ENCODE assay signal across 23 cellular contexts in genomic region chr3:129018271-129018670, GRCh38. TPM values are rescaled to one million over a fixed set of nuclear protein-coding genes. Genes with fewer than 3 reads are reported as not detected.
DNase-seq lines count a peak whose midpoint lies in the region; ATAC-seq and TF ChIP-seq lines count a peak whose summit lies in the region.
"Had no signal": no experiment of that assay in that cellular context is flagged by ENCODE, and none has a peak within 500 bp of the region (broad histone marks: within the 10 kb centered on the region; RNA-seq: fewer than 3 reads in every experiment).

No MANE protein-coding gene starts in this region.

- TF ChIP-seq POLR2A in gastroesophageal sphincter (IDR thresholded peaks at IDR 0.05) = no peak

- DNase-seq in DMS53 (lab: John Stamatoyannopoulos, UW) (peak; percentile 31), DMS53 treated with DMSO at 0.1 percent for 48 hours (lab: John Stamatoyannopoulos, UW; ENCODE audit: unreplicated experiment) (no peak), T-helper 17 cell (no peak), NCI-H1930 (lab: John Stamatoyannopoulos, UW) (no peak)
- DNase-seq: activated CD8-positive, alpha-beta memory T cell treated with anti-CD3 and anti-CD28 coated beads for 24 hours; BE2C; body of pancreas; colonic mucosa; HFFc6; NCI-H1417; NCI-H524; SW 1271; thyroid gland had no signal

- no peaks in the 10 kb centered on the region for H3K27me3 Mint-ChIP-seq in T-helper 17 cell
- H3K27me3 Mint-ChIP-seq: activated naive CD8-positive, alpha-beta T cell had no signal

- H3K4me3 Mint-ChIP-seq in T-helper 17 cell = no peak overlapping the region
- H3K4me3 Mint-ChIP-seq: activated naive CD8-positive, alpha-beta T cell; HFFc6 had no signal

- no peak for TF ChIP-seq CTCF in gastroesophageal sphincter (IDR thresholded peaks at IDR 0.05)

- H3K36me3 ChIP-seq in muscle layer of duodenum (ENCODE audit: control insufficient read depth in 1 of 2, insufficient read depth in 2 of 2, low read length in 2 of 2) = no peaks in the 10 kb centered on the region
- H3K36me3 ChIP-seq in subcutaneous abdominal adipose tissue (ENCODE audit: control insufficient read depth in 5 of 5, insufficient read depth in 5 of 5, low read length in 5 of 5) = no peaks in the 10 kb centered on the region
- no peaks in the 10 kb centered on the region for H3K36me3 ChIP-seq in gastroesophageal sphincter
- H3K36me3 ChIP-seq: BE2C, colonic mucosa, pancreas, thyroid gland had no signal

- H3K4me1 Mint-ChIP-seq in T-helper 17 cell = peaks cover 20% of the 10 kb centered on the region

- no peaks in the 10 kb centered on the region for H3K36me3 Mint-ChIP-seq in T-helper 17 cell (ENCODE audit: low read depth)
- H3K36me3 Mint-ChIP-seq: stimulated activated effector memory CD8-positive, alpha-beta T cell treated with anti-CD3 and anti-CD28 coated beads, Interleukin-12 subunit alpha, Interleukin-12 subunit beta, amount 100 ng/mL, for 72 hours had no signal

- H3K9me3 ChIP-seq in T-helper 17 cell (ENCODE audit: control insufficient read depth, low read length, poor library complexity, severe bottlenecking) (no peaks in the 10 kb centered on the region), muscle layer of duodenum (ENCODE audit: control insufficient read depth in 1 of 2, low read length in 2 of 2) (no peaks in the 10 kb centered on the region), subcutaneous abdominal adipose tissue (ENCODE audit: control insufficient read depth in 5 of 5, low read length in 5 of 5) (no peaks in the 10 kb centered on the region), gastroesophageal sphincter (no peaks in the 10 kb centered on the region)
- H3K9me3 ChIP-seq: BE2C, body of pancreas, colonic mucosa, pancreas, thyroid gland had no signal

- H3K4me1 ChIP-seq in muscle layer of duodenum (ENCODE audit: control insufficient read depth in 1 of 2, insufficient read depth in 2 of 2, low read length in 2 of 2) (peaks cover 9 to 12% of the 10 kb centered on the region in 2 donors), subcutaneous abdominal adipose tissue (ENCODE audit: control insufficient read depth in 5 of 5, insufficient read depth in 5 of 5, low read length in 5 of 5) (peaks cover 5 to 54% (median 32%) of the 10 kb centered on the region in 5 donors), gastroesophageal sphincter (peaks cover 0 to 63% (median 6%) of the 10 kb centered on the region in 3 donors)
- H3K4me1 ChIP-seq: body of pancreas, pancreas had no signal

- no peak for TF ChIP-seq EP300 in gastroesophageal sphincter (IDR thresholded peaks at IDR 0.05)

- H3K27me3 ChIP-seq in muscle layer of duodenum (ENCODE audit: low read depth, low read length) = no peaks in the 10 kb centered on the region
- H3K27me3 ChIP-seq in subcutaneous abdominal adipose tissue (ENCODE audit: control insufficient read depth in 5 of 5, insufficient read depth in 4 of 5, low read length in 5 of 5) = no peaks in the 10 kb centered on the region
- H3K27me3 ChIP-seq in gastroesophageal sphincter = no peaks in the 10 kb centered on the region
- H3K27me3 ChIP-seq: BE2C, body of pancreas, colonic mucosa, pancreas, thyroid gland had no signal

- H3K27ac ChIP-seq in muscle layer of duodenum (ENCODE audit: low read length) = peak overlapping the region; percentile 40
- peak overlapping the region; percentile 48 for H3K27ac ChIP-seq in subcutaneous abdominal adipose tissue (ENCODE audit: low read depth, low read length)
- H3K27ac ChIP-seq in gastroesophageal sphincter = peak overlapping the region in 2 of 4 donors; percentile 73 to 76
- H3K27ac ChIP-seq: 22Rv1, pancreas had no signal

- ATAC-seq in T-helper 17 cell (no peak), HG02852 (IDR thresholded peaks at IDR 0.05; ENCODE audit: unreplicated experiment) (no peak), gastroesophageal sphincter (no peak)
- ATAC-seq: body of pancreas; pancreas; sciatic nerve; stimulated activated effector memory CD8-positive, alpha-beta T cell treated with anti-CD3 and anti-CD28 coated beads, Interleukin-12 subunit alpha, Interleukin-12 subunit beta, amount 100 ng/mL, for 72 hours had no signal

- WGBS in gastroesophageal sphincter (ENCODE audit: low coverage in 1 of 2), 2 donors = 56 to 70% methylated on average over 2 of the region's 2 CpGs

- H3K27ac Mint-ChIP-seq in T-helper 17 cell = peak overlapping the region; percentile 59
- H3K27ac Mint-ChIP-seq: HFFc6 had no signal

- H3K4me3 ChIP-seq in muscle layer of duodenum (ENCODE audit: low read depth in 1 of 2, low read length in 2 of 2) (no peak overlapping the region), subcutaneous abdominal adipose tissue (ENCODE audit: low read depth in 1 of 5, low read length in 5 of 5) (no peak overlapping the region), gastroesophageal sphincter (no peak overlapping the region)
- H3K4me3 ChIP-seq: body of pancreas, colonic mucosa, pancreas, thyroid gland had no signal

- H3K9ac ChIP-seq in subcutaneous abdominal adipose tissue (ENCODE audit: low read length in 5 of 5) = no peak overlapping the region

RNA-seq across cellular contexts. Expression of gene EFCC1, which starts 17.2 kb away (rescaled TPM):
- total RNA-seq in T-helper 17 cell = under 1 TPM in 1 of 2 donors, not detected in 1; 0.12 TPM
- 10 to 100 TPM in 1 of 4 donors, 1 to 10 TPM in 3; 4.8 to 10.3 (median 6.5) TPM for total RNA-seq in gastroesophageal sphincter
- total RNA-seq: HFFc6, MCF 10A had no signal

RNA-seq across cellular contexts. Expression of gene CFAP92, which starts 24.4 kb away (rescaled TPM):
- under 1 TPM; 0.15 to 0.37 TPM for total RNA-seq in T-helper 17 cell
- 1 to 10 TPM in 3 of 4 donors, under 1 TPM in 1; 0.96 to 3.3 (median 2.3) TPM for total RNA-seq in gastroesophageal sphincter
- total RNA-seq: body of pancreas, HFFc6 had no signal

RNA-seq across cellular contexts. Expression of gene GP9, which starts 42.3 kb away (rescaled TPM):
- total RNA-seq in T-helper 17 cell (10 to 100 TPM in 1 of 2 donors, 1 to 10 TPM in 1; 3.8 to 68.5 TPM), gastroesophageal sphincter (not detected)
- total RNA-seq: body of pancreas, HFFc6, MCF 10A, pancreas, thyroid gland had no signal

Comparison
In these comparisons a context has a peak if more than half of its experiments do, and no peak if none do; other contexts are left out.
1. RNA of gene EFCC1, which starts 17.2 kb away (total RNA-seq): 4.8 to 10.3 TPM in gastroesophageal sphincter; 0.12 TPM in T-helper 17 cell; every median in the first group is over 4 times any median in the second.
2. RNA of gene GP9, which starts 42.3 kb away (total RNA-seq): 3.8 to 68.5 TPM in T-helper 17 cell; not detected in gastroesophageal sphincter; every median in the first group is over 4 times any median in the second.